Comparison of ENCODE assay signal across 10 cellular contexts in genomic region chr14:22791302-22791701, GRCh38. TPM values are rescaled to one million over a fixed set of nuclear protein-coding genes. Genes with fewer than 3 reads are reported as not detected.
A peak's percentile ranks its signal among the peaks of the same experiment; 100 is the strongest.
DNase-seq lines count a peak whose midpoint lies in the region; TF ChIP-seq lines count a peak whose summit lies in the region.
"Had no signal": no experiment of that assay in that cellular context is flagged by ENCODE, and none has a peak within 500 bp of the region (broad histone marks: within the 10 kb centered on the region; RNA-seq: fewer than 3 reads in every experiment).

No MANE protein-coding gene starts in this region.

- WGBS in smooth muscle cell (ENCODE audit: low lambda C conversion rate) = 8% methylated on average over 3 of the region's 3 CpGs

- no peaks in the 10 kb centered on the region for H4K20me1 ChIP-seq in smooth muscle cell (ENCODE audit: low read depth)

- no peak overlapping the region for H3K4me3 ChIP-seq in fibroblast of the aortic adventitia (ENCODE audit: low read depth, low read length)
- H3K4me3 ChIP-seq in smooth muscle cell = no peak overlapping the region

- H3K27ac ChIP-seq in smooth muscle cell (ENCODE audit: low read depth) = peak overlapping the region; percentile 43
- H3K27ac ChIP-seq: 22Rv1 had no signal

- peaks cover 5% of the 10 kb centered on the region for H3F3A ChIP-seq in smooth muscle cell (ENCODE audit: low read depth)

- H3K4me2 ChIP-seq in smooth muscle cell = no peak overlapping the region

- no peaks in the 10 kb centered on the region for H3K27me3 ChIP-seq in smooth muscle cell (ENCODE audit: low read depth)

- no peaks in the 10 kb centered on the region for H3K4me1 ChIP-seq in smooth muscle cell (ENCODE audit: low read depth)

- no peak overlapping the region for H3K9ac ChIP-seq in smooth muscle cell (ENCODE audit: low read depth)

- TF ChIP-seq CTCF in fibroblast of the aortic adventitia (IDR thresholded peaks at IDR 0.05; ENCODE audit: insufficient read depth, low read length) = no peak
- TF ChIP-seq CTCF in smooth muscle cell (IDR thresholded peaks at IDR 0.05; ENCODE audit: borderline replicate concordance, insufficient read depth, poor library complexity, severe bottlenecking) = no peak

- H2AFZ ChIP-seq in smooth muscle cell (ENCODE audit: low read depth) = no peak overlapping the region

- no peaks in the 10 kb centered on the region for H3K79me2 ChIP-seq in smooth muscle cell (ENCODE audit: low read depth)

- H3K9me3 ChIP-seq in smooth muscle cell (replicated peaks; ENCODE audit: low read depth) = no peaks in the 10 kb centered on the region

- DNase-seq in DMS 273 (lab: John Stamatoyannopoulos, UW; ENCODE audit: unreplicated experiment) (peak; percentile 36), DMS 273 treated with DMSO at 0.1 percent for 48 hours (lab: John Stamatoyannopoulos, UW) (no peak), RKO (ENCODE audit: low spot score) (peak; percentile 87), fibroblast of the aortic adventitia (ENCODE audit: low read depth) (peak; percentile 64), smooth muscle cell (lab: John Stamatoyannopoulos, UW; ENCODE audit: unreplicated experiment) (no peak), DMS79 treated with DMSO at 0.1 percent for 48 hours (lab: John Stamatoyannopoulos, UW) (no peak), OCI-M2 (lab: John Stamatoyannopoulos, UW; ENCODE audit: unreplicated experiment) (no peak), hippocampal formation (lab: John Stamatoyannopoulos, UW) (no peak)
- DNase-seq: activated T-cell treated with anti-CD3 and anti-CD28 coated beads, Interleukin-2, amount 50 U/mL, for 48 hours had no signal

- H3K36me3 ChIP-seq in smooth muscle cell (ENCODE audit: low read depth) = no peaks in the 10 kb centered on the region

RNA-seq across cellular contexts. Expression of gene SLC7A7, which starts 23.9 kb away (rescaled TPM):
- 2.5 and 16.5 TPM in 2 replicates for total RNA-seq in fibroblast of the aortic adventitia (ENCODE audit: low replicate concordance)
- total RNA-seq in smooth muscle cell = 10.3 and 18.5 TPM in 2 replicates
- polyA plus RNA-seq in smooth muscle cell = 10.0 and 14.1 TPM in 2 replicates

RNA-seq across cellular contexts. Expression of gene OXA1L, which starts 24.8 kb away (rescaled TPM):
- 50.9 and 66.4 TPM in 2 replicates for total RNA-seq in fibroblast of the aortic adventitia (ENCODE audit: low replicate concordance)
- total RNA-seq in smooth muscle cell = 88.8 and 93.8 TPM in 2 replicates
- polyA plus RNA-seq in smooth muscle cell = 55.9 and 69.3 TPM in 2 replicates

RNA-seq across cellular contexts. Expression of gene MRPL52, which starts 38.4 kb away (rescaled TPM):
- total RNA-seq in fibroblast of the aortic adventitia (ENCODE audit: low replicate concordance) (14.2 and 69.9 TPM in 2 replicates), smooth muscle cell (85.8 and 220 TPM in 2 replicates)
- 274 and 296 TPM in 2 replicates for polyA plus RNA-seq in smooth muscle cell

RNA-seq across cellular contexts. Expression of gene MMP14, which starts 45.1 kb away (rescaled TPM):
- total RNA-seq in fibroblast of the aortic adventitia (ENCODE audit: low replicate concordance) (258 and 311 TPM in 2 replicates), smooth muscle cell (444 and 491 TPM in 2 replicates)
- 52.3 and 58.1 TPM in 2 replicates for polyA plus RNA-seq in smooth muscle cell

Comparison
In these comparisons a context has a peak if more than half of its experiments do, and no peak if none do; other contexts are left out.
1. DNase-seq: peak in DMS 273 (single experiment), RKO (single experiment) and fibroblast of the aortic adventitia (single experiment); none in DMS 273 treated with DMSO at 0.1 percent for 48 hours (single experiment), smooth muscle cell (single experiment), DMS79 treated with DMSO at 0.1 percent for 48 hours (single experiment), OCI-M2 (single experiment) and hippocampal formation (0 of 2).